ENCODE assay signal across 19 cellular contexts in the genomic region with DNA sequence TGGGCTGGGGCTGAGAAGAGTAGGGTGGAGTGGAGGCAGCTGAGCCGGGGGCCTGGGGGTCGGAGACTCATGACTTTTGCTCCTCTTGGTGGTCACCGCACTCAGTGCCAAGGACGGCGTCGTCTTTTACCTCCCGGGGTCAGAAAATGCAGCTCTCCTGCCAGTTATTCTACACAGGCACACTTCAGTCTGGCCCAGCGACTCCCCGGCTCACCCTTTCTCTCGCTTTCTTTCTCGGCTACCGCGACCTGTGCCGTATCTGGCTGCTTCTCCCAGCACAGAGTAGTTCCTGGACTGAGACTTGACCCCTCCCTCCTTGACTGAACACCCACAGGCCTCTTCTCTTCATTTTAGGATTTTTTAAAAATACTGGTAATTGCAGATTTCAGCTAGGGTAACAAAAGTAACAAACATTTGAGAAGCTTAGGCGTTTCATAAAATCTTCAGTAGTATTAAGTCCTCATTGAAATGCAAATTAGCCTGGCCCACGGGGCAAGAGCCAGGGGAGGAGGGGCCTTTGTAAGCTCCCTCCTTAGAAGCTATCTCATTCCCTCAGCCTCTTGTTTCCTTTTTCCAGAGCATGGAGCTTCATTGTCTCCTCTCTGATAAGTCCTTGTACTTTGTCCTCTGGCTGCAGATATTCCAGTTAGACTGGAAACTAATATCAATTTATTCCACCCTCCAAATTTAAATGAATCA. TPM values are rescaled to one million over a fixed set of nuclear protein-coding genes. Genes with fewer than 3 reads are reported as not detected.
DNase-seq lines count a peak whose midpoint lies in the region; TF ChIP-seq lines count a peak whose summit lies in the region.
"Had no signal": no experiment of that assay in that cellular context is flagged by ENCODE, and none has a peak within 500 bp of the region (broad histone marks: within the 10 kb centered on the region; RNA-seq: fewer than 3 reads in every experiment).

No MANE protein-coding gene starts in this region.

- no peak overlapping the region for H2BK15ac ChIP-seq in neuronal stem cell (ENCODE audit: low read length)

- H3K9ac ChIP-seq in endodermal cell (ENCODE audit: extremely low read depth, low read length, poor library complexity, severe bottlenecking) (no peak overlapping the region), neuronal stem cell (ENCODE audit: low read depth, low read length, poor library complexity) (no peak overlapping the region)

- H3K27ac ChIP-seq in endodermal cell (ENCODE audit: low read depth, low read length) = no peak overlapping the region
- H3K27ac ChIP-seq in neuronal stem cell (replicated peaks; ENCODE audit: low read length) = no peak overlapping the region
- H3K27ac ChIP-seq: heart left ventricle, upper lobe of right lung had no signal

- peak overlapping the region; percentile 51 for H3K4me3 Mint-ChIP-seq in endodermal cell

- H3K9me3 Mint-ChIP-seq in endodermal cell = peaks cover 2% of the 10 kb centered on the region

- 1 to 4% methylated on average over 11 to 16 of the region's 16 CpGs for WGBS in endodermal cell (ENCODE audit: insufficient coverage in 1 of 2, insufficient read length in 1 of 2), 2 experiments
- WGBS in neuronal stem cell (ENCODE audit: extremely low coverage in 2 of 2, insufficient read length in 2 of 2, insufficient replicate concordance in 1 of 2), 2 donors = no CpG with 5 or more reads among the region's 16 CpGs

- H3K4me3 ChIP-seq in endodermal cell (ENCODE audit: low read length) (peak overlapping the region; percentile 81), neuronal stem cell (ENCODE audit: low read length in 2 of 2) (no peak overlapping the region)
- H3K4me3 ChIP-seq: heart left ventricle, upper lobe of right lung had no signal

- no peaks in the 10 kb centered on the region for H3K36me3 ChIP-seq in endodermal cell (ENCODE audit: control insufficient read depth, insufficient read depth, low read length)
- no peaks in the 10 kb centered on the region for H3K36me3 ChIP-seq in neuronal stem cell (replicated peaks in 1 of 2; ENCODE audit: control insufficient read depth in 2 of 2, insufficient read depth in 2 of 2, low read length in 2 of 2)
- H3K36me3 ChIP-seq: heart left ventricle, upper lobe of right lung had no signal

- H3K4me1 ChIP-seq in endodermal cell (ENCODE audit: control insufficient read depth, insufficient read depth, low read length) = peaks cover 2% of the 10 kb centered on the region
- peaks cover 0 to 19% of the 10 kb centered on the region in 2 donors for H3K4me1 ChIP-seq in neuronal stem cell (ENCODE audit: control insufficient read depth in 2 of 2, insufficient read depth in 1 of 2, low read depth in 1 of 2, low read length in 2 of 2)
- H3K4me1 ChIP-seq: Caco-2, heart left ventricle, upper lobe of right lung had no signal

- H2AK5ac ChIP-seq in neuronal stem cell (ENCODE audit: low read depth, low read length) = no peak overlapping the region

- H3K4ac ChIP-seq in neuronal stem cell (ENCODE audit: low read length) = no peak overlapping the region

- peaks cover 68% of the 10 kb centered on the region for H3K27me3 Mint-ChIP-seq in endodermal cell (ENCODE audit: insufficient read depth)

- TF ChIP-seq CTCF in endodermal cell (conservative IDR thresholded peaks at IDR 0.05) = no peak

- no peak overlapping the region for H3K14ac ChIP-seq in neuronal stem cell (ENCODE audit: low read length)

- DNase-seq in NCI-H2227 (lab: John Stamatoyannopoulos, UW; ENCODE audit: unreplicated experiment) = peak; percentile 3
- no peak for DNase-seq in NCI-H2227 treated with DMSO at 0.1 percent for 48 hours (lab: John Stamatoyannopoulos, UW)
- peak; percentile 65 for DNase-seq in NCI-H526 treated with DMSO at 0.1 percent for 48 hours (lab: John Stamatoyannopoulos, UW)
- DNase-seq in endodermal cell = peak; percentile 58
- peak; percentile 24 for DNase-seq in neuronal stem cell (ENCODE audit: low spot score)
- DNase-seq in SKM-1 (lab: John Stamatoyannopoulos, UW; ENCODE audit: unreplicated experiment) = no peak
- no peak for DNase-seq in superior temporal gyrus (ENCODE audit: extremely low spot score)
- no peak for DNase-seq in EL
- DNase-seq: activated CD4-positive, CD25-positive, alpha-beta regulatory T cell treated with anti-CD3 and anti-CD28 coated beads, Interleukin-2, amount 50 U/mL, for 72 hours; GOT3; NCI-H510A treated with DMSO at 0.1 percent for 48 hours; stimulated activated CD4-positive, alpha-beta T cell treated with anti-CD3 and anti-CD28 coated beads, Interleukin-4, amount 100 ng/mL, for 24 hours; upper lobe of right lung had no signal

- H3K23ac ChIP-seq in neuronal stem cell (ENCODE audit: low read depth, low read length, poor library complexity) = no peak overlapping the region

- no peak overlapping the region for H2BK5ac ChIP-seq in neuronal stem cell (ENCODE audit: low read length)

- H4K8ac ChIP-seq in neuronal stem cell (ENCODE audit: low read depth, low read length) = no peak overlapping the region

- H3K27me3 ChIP-seq in endodermal cell (ENCODE audit: control insufficient read depth, insufficient read depth, low read length, poor library complexity, severe bottlenecking) (peaks cover 51% of the 10 kb centered on the region), neuronal stem cell (ENCODE audit: control insufficient read depth in 3 of 3, insufficient read depth in 3 of 3, low read depth in 1 of 3, low read length in 3 of 3) (peaks cover 16 to 47% (median 27%) of the 10 kb centered on the region in 3 experiments)

- H2AFZ ChIP-seq in neuronal stem cell (ENCODE audit: low read length) = no peak overlapping the region

- H3K9me3 ChIP-seq in endodermal cell (ENCODE audit: control insufficient read depth, low read length) = no peaks in the 10 kb centered on the region
- peaks cover 0 to 4% of the 10 kb centered on the region in 2 donors for H3K9me3 ChIP-seq in neuronal stem cell (replicated peaks in 1 of 2; ENCODE audit: control insufficient read depth in 2 of 2, insufficient read depth in 1 of 2, low read depth in 1 of 2, low read length in 2 of 2)
- H3K9me3 ChIP-seq: Caco-2, upper lobe of right lung had no signal

- no peaks in the 10 kb centered on the region for H3K36me3 Mint-ChIP-seq in endodermal cell (ENCODE audit: low read depth)

- H3K4me1 Mint-ChIP-seq in endodermal cell = peaks cover 19% of the 10 kb centered on the region

- no peak overlapping the region for H2BK12ac ChIP-seq in neuronal stem cell (ENCODE audit: low read length)

- no peak overlapping the region for H4K91ac ChIP-seq in neuronal stem cell (ENCODE audit: low read depth, low read length, poor library complexity)

- H3K79me1 ChIP-seq in neuronal stem cell (ENCODE audit: low read depth, low read length) = peaks cover 7% of the 10 kb centered on the region

- no peak overlapping the region for H3K18ac ChIP-seq in neuronal stem cell (ENCODE audit: low read length)

- peak overlapping the region; percentile 63 for H3K4me2 ChIP-seq in neuronal stem cell (ENCODE audit: insufficient read depth, low read length, poor library complexity, severe bottlenecking)

- no peak overlapping the region for H3K27ac Mint-ChIP-seq in endodermal cell
- H3K27ac Mint-ChIP-seq: nephron had no signal

- H2BK120ac ChIP-seq in neuronal stem cell (ENCODE audit: low read depth, low read length) = no peak overlapping the region

RNA-seq across cellular contexts. Expression of gene PRLHR, which starts 1.1 kb away (rescaled TPM):
- total RNA-seq in endodermal cell = not detected
- not detected for polyA plus RNA-seq in endodermal cell (2013, experiment 1 of 2)
- polyA plus RNA-seq in endodermal cell (2013, experiment 2 of 2) = 0.04 TPM
- polyA plus RNA-seq in neuronal stem cell (2013, experiment 1 of 2) = not detected
- polyA plus RNA-seq in neuronal stem cell (2013, experiment 2 of 2) = not detected
- total RNA-seq: Caco-2; epithelial cell of proximal tubule; heart left ventricle; left ventricle myocardium superior; T-helper 1 cell treated with Interleukin-12 subunit alpha and Interleukin-12 subunit beta and Interleukin-4 antibody, amounts not matched to agents 30 ng/mL and 1 ng/mL, for 36 hours; upper lobe of right lung had no signal
- polyA plus RNA-seq: heart left ventricle had no signal

Comparison
In these comparisons a context has a peak if more than half of its experiments do, and no peak if none do; other contexts are left out.
1. DNase-seq: peak in NCI-H2227 (single experiment), NCI-H526 treated with DMSO at 0.1 percent for 48 hours (single experiment), endodermal cell (single experiment) and neuronal stem cell (single experiment); none in NCI-H2227 treated with DMSO at 0.1 percent for 48 hours (single experiment), SKM-1 (single experiment), superior temporal gyrus (single experiment) and EL (single experiment).